Comparison of ENCODE assay signal across 23 cellular contexts in the genomic region with DNA sequence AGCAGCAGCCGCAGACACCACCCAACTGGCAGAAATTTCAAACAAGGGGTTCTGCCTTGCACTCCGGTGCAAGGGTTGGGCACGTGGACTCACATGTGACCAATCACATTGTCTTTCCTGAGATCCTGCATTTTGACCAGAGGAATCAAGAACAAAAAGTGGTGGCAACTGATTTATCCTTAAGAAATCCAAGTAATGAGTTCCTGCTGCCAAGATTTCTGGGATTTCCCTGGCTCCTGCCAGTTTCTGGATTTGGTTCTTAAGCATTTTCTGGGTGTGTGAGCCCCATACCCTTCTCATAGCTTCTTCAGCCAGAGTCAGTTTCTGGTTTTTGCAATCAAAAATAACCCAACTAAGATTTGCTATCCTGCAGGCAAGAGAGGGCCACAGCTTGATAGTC.
"Had no signal": no experiment of that assay in that cellular context is flagged by ENCODE, and none has a peak within 500 bp of the region (broad histone marks: within the 10 kb centered on the region; RNA-seq: fewer than 3 reads in every experiment).

No MANE protein-coding gene starts in this region.

- DNase-seq: activated CD4-positive, alpha-beta T cell treated with anti-CD3 and anti-CD28 coated beads for 48 hours; activated CD4-positive, alpha-beta T cell treated with anti-CD3 and anti-CD28 coated beads, Interleukin-2, amount 50 U/mL, for 4 hours; activated CD4-positive, CD25-positive, alpha-beta regulatory T cell treated with anti-CD3 and anti-CD28 coated beads, Interleukin-2, amount 50 U/mL, for 72 hours; activated CD8-positive, alpha-beta memory T cell treated with anti-CD3 and anti-CD28 coated beads, Interleukin-2, amount 50 U/mL, for 48 hours; activated CD8-positive, alpha-beta T cell treated with anti-CD3 and anti-CD28 coated beads, Interleukin-2, amount 10 ng/mL, durations not matched to agents 7 days and 5 days; activated gamma-delta T cell; activated naive CD4-positive, alpha-beta T cell treated with anti-CD3 and anti-CD28 coated beads for 36 hours; activated T-cell treated with anti-CD3 and anti-CD28 coated beads, Interleukin-2, amount 50 U/mL, for 1 hour; caudate nucleus; MM.1S; NCI-H1105; NCI-H1436; NCI-H1694 treated with DMSO at 0.1 percent for 48 hours; NCI-H2029 treated with DMSO at 0.1 percent for 48 hours; NCI-H345; NCI-H510A; NCI-H526 treated with DMSO at 0.1 percent for 48 hours; NK-92 treated with Interleukin-12 subunit alpha and Interleukin-12 subunit beta, amount 100 ng/mL, for 24 hours; PC-3; SHP77 treated with DMSO at 0.1 percent for 48 hours; T-helper 17 cell; T-helper 9 cell had no signal

- H3K27ac ChIP-seq: breast epithelium had no signal
